ENCODE assay signal across 1 cellular context in the genomic region with DNA sequence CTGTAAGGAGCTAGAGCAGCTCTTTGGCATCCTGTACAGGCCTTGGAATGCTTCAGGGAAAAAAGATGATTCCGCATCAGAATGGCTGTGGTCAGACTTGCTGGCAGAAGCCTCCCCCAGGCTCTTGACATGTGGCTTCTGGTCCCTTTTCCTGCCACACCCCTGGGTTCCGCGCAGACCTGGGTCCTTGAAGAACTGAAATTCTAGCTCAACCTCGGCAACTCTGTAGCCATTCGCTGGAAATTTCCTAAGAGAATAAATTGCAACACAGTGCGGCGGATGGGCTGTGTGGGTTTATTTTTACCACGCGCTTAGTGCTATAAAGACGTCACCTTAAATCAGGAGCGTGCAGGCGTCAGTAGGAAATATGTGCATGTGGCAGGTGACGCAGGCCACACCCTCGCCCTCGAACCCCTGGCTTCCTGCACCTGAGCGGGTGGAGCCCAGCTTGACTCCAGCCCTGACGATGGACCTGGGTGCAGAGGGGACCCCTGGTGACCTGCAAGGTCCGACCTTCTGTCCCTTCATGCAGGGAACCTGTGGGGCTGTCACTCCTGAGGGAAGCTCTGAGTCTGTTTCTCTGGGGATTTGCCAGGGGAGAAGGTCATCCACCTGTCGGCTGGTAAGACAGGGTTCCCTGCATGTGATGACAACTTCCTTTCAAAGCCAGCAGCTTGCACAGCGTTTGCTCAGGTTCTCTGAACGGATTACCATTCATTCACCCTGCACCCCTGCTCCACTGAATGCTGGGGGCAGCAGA.
TF ChIP-seq lines count a peak whose summit lies in the region.

No MANE protein-coding gene starts in this region.

TF ChIP-seq in HEK293, 187 proteins besides CTCF, POLR2A, EP300 and RAD21 (continued from another document):
- TF ChIP-seq, protein P1, sequence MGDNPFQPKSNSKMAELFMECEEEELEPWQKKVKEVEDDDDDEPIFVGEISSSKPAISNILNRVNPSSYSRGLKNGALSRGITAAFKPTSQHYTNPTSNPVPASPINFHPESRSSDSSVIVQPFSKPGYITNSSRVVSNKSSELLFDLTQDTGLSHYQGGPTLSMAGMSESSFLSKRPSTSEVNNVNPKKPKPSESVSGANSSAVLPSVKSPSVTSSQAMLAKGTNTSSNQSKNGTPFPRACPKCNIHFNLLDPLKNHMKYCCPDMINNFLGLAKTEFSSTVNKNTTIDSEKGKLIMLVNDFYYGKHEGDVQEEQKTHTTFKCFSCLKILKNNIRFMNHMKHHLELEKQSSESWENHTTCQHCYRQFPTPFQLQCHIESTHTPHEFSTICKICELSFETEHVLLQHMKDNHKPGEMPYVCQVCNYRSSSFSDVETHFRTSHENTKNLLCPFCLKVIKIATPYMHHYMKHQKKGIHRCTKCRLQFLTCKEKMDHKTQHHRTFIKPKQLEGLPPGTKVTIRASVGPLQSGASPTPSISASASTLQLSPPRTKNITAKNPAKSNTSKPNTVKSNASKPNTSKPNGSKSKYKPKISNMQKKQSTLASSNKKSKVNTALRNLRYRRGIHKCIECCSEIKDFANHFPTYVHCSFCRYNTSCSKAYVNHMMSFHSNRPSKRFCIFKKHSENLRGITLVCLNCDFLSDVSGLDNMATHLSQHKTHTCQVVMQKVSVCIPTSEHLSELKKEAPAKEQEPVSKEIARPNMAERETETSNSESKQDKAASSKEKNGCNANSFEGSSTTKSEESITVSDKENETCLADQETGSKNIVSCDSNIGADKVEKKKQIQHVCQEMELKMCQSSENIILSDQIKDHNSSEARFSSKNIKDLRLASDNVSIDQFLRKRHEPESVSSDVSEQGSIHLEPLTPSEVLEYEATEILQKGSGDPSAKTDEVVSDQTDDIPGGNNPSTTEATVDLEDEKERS (tag by site-specific recombination; IDR thresholded peaks at IDR 0.05), result no peak
